ENCODE assay signal across 3 cellular contexts in the genomic region with DNA sequence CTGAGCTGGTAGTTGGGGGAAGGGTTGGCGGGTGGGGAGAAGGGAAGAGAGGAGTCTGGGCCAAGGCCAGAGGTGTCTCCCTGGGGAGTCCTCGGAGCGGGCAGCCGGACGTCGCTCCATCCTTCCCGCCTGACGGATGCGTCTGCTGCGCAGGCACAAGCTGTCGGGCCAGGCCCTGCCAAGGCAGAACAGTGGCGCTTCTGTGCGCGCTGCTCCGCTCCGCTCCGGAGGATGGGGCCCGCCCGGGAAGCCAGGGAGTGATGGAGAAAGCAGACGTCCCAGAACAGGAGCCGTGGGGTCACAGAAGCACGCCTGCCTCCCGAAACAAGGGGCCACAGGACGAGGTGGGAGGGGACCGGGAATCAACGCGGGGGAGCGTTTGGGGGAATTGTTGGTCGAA. TPM values are rescaled to one million over a fixed set of nuclear protein-coding genes. Genes with fewer than 3 reads are reported as not detected.
"Had no signal": no experiment of that assay in that cellular context is flagged by ENCODE, and none has a peak within 500 bp of the region (broad histone marks: within the 10 kb centered on the region; RNA-seq: fewer than 3 reads in every experiment).

No MANE protein-coding gene starts in this region.

RNA-seq across cellular contexts. Expression of a gene that starts 52.6 kb away (rescaled TPM):
- total RNA-seq: colonic mucosa, dermis microvascular lymphatic vessel endothelial cell, liver had no signal
